Comparison of ENCODE assay signal across 1 cellular context in genomic region chr5:63603996-63604395, GRCh38.
TF ChIP-seq lines count a peak whose summit lies in the region.

No MANE protein-coding gene starts in this region.

TF ChIP-seq in WTC11, 78 proteins besides CTCF, POLR2A, EP300 and RAD21 (continued from another document):
- TF ChIP-seq ERG (CRISPR knock-in tag; IDR thresholded peaks at IDR 0.05) (no peak), ATF6 (CRISPR knock-in tag; IDR thresholded peaks at IDR 0.05) (no peak), ZNF121 (CRISPR knock-in tag; IDR thresholded peaks at IDR 0.05) (no peak), GABPB1 (CRISPR knock-in tag; IDR thresholded peaks at IDR 0.05) (no peak), ZNF281 (CRISPR knock-in tag; IDR thresholded peaks at IDR 0.05) (no peak), NR2C2 (CRISPR knock-in tag; IDR thresholded peaks at IDR 0.05) (no peak), HMGXB4 (CRISPR knock-in tag; IDR thresholded peaks at IDR 0.05) (no peak), ETV6 (CRISPR knock-in tag; IDR thresholded peaks at IDR 0.05) (no peak), FOXP4 (CRISPR knock-in tag; IDR thresholded peaks at IDR 0.05) (no peak), RORB (CRISPR knock-in tag; IDR thresholded peaks at IDR 0.05) (no peak), USF1 (CRISPR knock-in tag; IDR thresholded peaks at IDR 0.05) (no peak), TEAD4 (CRISPR knock-in tag; IDR thresholded peaks at IDR 0.05) (no peak), FOXP1 (CRISPR knock-in tag; IDR thresholded peaks at IDR 0.05; ENCODE audit: borderline replicate concordance) (no peak), CREB1 (CRISPR knock-in tag; IDR thresholded peaks at IDR 0.05) (no peak)
